Comparison of ENCODE assay signal across 8 cellular contexts in genomic region chr2:86808315-86809161, GRCh38. TPM values are rescaled to one million over a fixed set of nuclear protein-coding genes. Genes with fewer than 3 reads are reported as not detected.
DNase-seq lines count a peak whose midpoint lies in the region; ATAC-seq and TF ChIP-seq lines count a peak whose summit lies in the region.

No MANE protein-coding gene starts in this region.

- H3K4me1 Mint-ChIP-seq in CD14-positive monocyte = peaks cover 26% of the 10 kb centered on the region
- H3K4me1 Mint-ChIP-seq in activated CD8-positive, alpha-beta T cell treated with anti-CD3 and anti-CD28 coated beads for 36 hours (ENCODE audit: low read depth) = peaks cover 45% of the 10 kb centered on the region

- POLR2A ChIA-PET in activated CD8-positive, alpha-beta T cell treated with anti-CD3 and anti-CD28 coated beads for 36 hours (lab: Charles Lee) = interaction anchor here (0.6 to 7.2 kb wide), 14 partner anchors 16 to 105 kb away, joined by 3 to 156 read pairs (median 6); partner anchors contain the start of gene CD8A

- H3K9me3 Mint-ChIP-seq in CD14-positive monocyte = peaks cover 0 to 12% (median 3%) of the 10 kb centered on the region in 7 donors
- peaks cover 1% of the 10 kb centered on the region for H3K9me3 Mint-ChIP-seq in activated CD8-positive, alpha-beta T cell treated with anti-CD3 and anti-CD28 coated beads for 36 hours

- H3K27ac ChIP-seq in HL-60 (replicated peaks) (no peak overlapping the region), lung (ENCODE audit: low read depth in 1 of 2, low read length in 1 of 2) (no peak overlapping the region)

- intact Hi-C loops in CD14-positive monocyte (cut with micrococcal nuclease) = no loop called here
- intact Hi-C loops in activated CD8-positive, alpha-beta T cell treated with anti-CD3 and anti-CD28 coated beads for 36 hours (cut with micrococcal nuclease) = no loop called here

- peak overlapping the region; percentile 79 to 94 for H3K4me3 Mint-ChIP-seq in CD14-positive monocyte
- H3K4me3 Mint-ChIP-seq in activated CD8-positive, alpha-beta T cell treated with anti-CD3 and anti-CD28 coated beads for 36 hours = peak overlapping the region; percentile 87

- peak overlapping the region in 5 of 7 donors; percentile 7 to 63 (median 46) for H3K27ac Mint-ChIP-seq in CD14-positive monocyte
- H3K27ac Mint-ChIP-seq in activated CD8-positive, alpha-beta T cell treated with anti-CD3 and anti-CD28 coated beads for 36 hours = peak overlapping the region; percentile 90

- H3K27me3 ChIP-seq in HL-60 (ENCODE audit: insufficient read depth, poor library complexity, severe bottlenecking) = peaks cover 18% of the 10 kb centered on the region
- H3K27me3 ChIP-seq in lung (ENCODE audit: control insufficient read depth, insufficient read depth) = no peaks in the 10 kb centered on the region

- peaks cover 50 to 77% (median 63%) of the 10 kb centered on the region in 3 donors for H3K27me3 Mint-ChIP-seq in CD14-positive monocyte (ENCODE audit: low read depth in 3 of 3)
- no peaks in the 10 kb centered on the region for H3K27me3 Mint-ChIP-seq in activated CD8-positive, alpha-beta T cell treated with anti-CD3 and anti-CD28 coated beads for 36 hours

- H3K36me3 Mint-ChIP-seq in CD14-positive monocyte = peaks cover 0 to 1% of the 10 kb centered on the region in 2 donors
- H3K36me3 Mint-ChIP-seq in activated CD8-positive, alpha-beta T cell treated with anti-CD3 and anti-CD28 coated beads for 36 hours (ENCODE audit: low read depth) = peaks cover 58% of the 10 kb centered on the region

- peak overlapping the region; percentile 41; the same call in 1 of the 2 replicates for H3K4me3 ChIP-seq in HL-60 (replicated peaks; ENCODE audit: insufficient read depth, low read length)
- H3K4me3 ChIP-seq in lung = no peak overlapping the region

- peak; percentile 86 for ATAC-seq in GM19455 (IDR thresholded peaks at IDR 0.05; ENCODE audit: unreplicated experiment)
- ATAC-seq in activated CD8-positive, alpha-beta T cell treated with anti-CD3 and anti-CD28 coated beads for 36 hours = peak; percentile 72
- ATAC-seq in lung (ENCODE audit: insufficient read depth, low FRiP score) = peak; percentile 94

- DNase-seq in CD14-positive monocyte (ENCODE audit: low spot score) = peak; percentile 84
- DNase-seq in HL-60 (ENCODE audit: low read depth in 1 of 2, low spot score in 1 of 2) = peak; percentile 61 to 92
- peak; percentile 92 for DNase-seq in NCI-H82 (lab: John Stamatoyannopoulos, UW)
- peak; percentile 98 for DNase-seq in activated CD8-positive, alpha-beta T cell treated with anti-CD3 and anti-CD28 coated beads for 36 hours
- DNase-seq in effector CD4-positive, alpha-beta T cell = peak; percentile 79
- DNase-seq in lung (ENCODE audit: low spot score) = peak; percentile 92
- peak; percentile 68 to 91 (median 82) for DNase-seq in stimulated activated CD4-positive, alpha-beta T cell treated with anti-CD3 and anti-CD28 coated beads, TNF-alpha, amount 100 ng/mL, for 1 hour (ENCODE audit: low read depth in 3 of 3, low spot score in 1 of 3)

- CTCF ChIA-PET in activated CD8-positive, alpha-beta T cell treated with anti-CD3 and anti-CD28 coated beads for 36 hours (lab: Charles Lee) = interaction anchor here (0.7 to 3.4 kb wide), 21 partner anchors 10 to 66 kb away, joined by 3 to 37 read pairs (median 5); partner anchors contain the start of gene CD8A

- H3K4me1 ChIP-seq in lung (ENCODE audit: control insufficient read depth in 2 of 2, insufficient read depth in 2 of 2, low read length in 2 of 2) = peaks cover 0 to 10% of the 10 kb centered on the region in 2 donors

- no peaks in the 10 kb centered on the region for H3K36me3 ChIP-seq in lung (ENCODE audit: control insufficient read depth in 2 of 2, insufficient read depth in 2 of 2, low read length in 2 of 2)

- TF ChIP-seq CTCF in CD14-positive monocyte (IDR thresholded peaks at IDR 0.05) (peak; percentile 91), HL-60 (IDR thresholded peaks at IDR 0.05; ENCODE audit: insufficient read depth, low read length) (peak; percentile 81), lung (IDR thresholded peaks at IDR 0.05; ENCODE audit: control extremely low read depth, extremely low read depth) (peak; percentile 94)
- TF ChIP-seq CTCF in activated CD8-positive, alpha-beta T cell treated with anti-CD3 and anti-CD28 coated beads for 36 hours (IDR thresholded peaks at IDR 0.05) = peak; percentile 86

- WGBS in lung, 2 donors = 11% methylated on average over 36 of the region's 36 CpGs

- peaks cover 0 to 4% of the 10 kb centered on the region in 2 donors for H3K9me3 ChIP-seq in lung (ENCODE audit: control insufficient read depth in 2 of 2, insufficient read depth in 1 of 2, low read length in 1 of 2)

RNA-seq across cellular contexts. Expression of gene CD8A, which starts 17.8 kb away (rescaled TPM):
- polyA plus RNA-seq in CD14-positive monocyte (1 to 10 TPM in 1 of 2 donors, under 1 TPM in 1; 0.88 to 1.1 TPM), lung (1 to 10 TPM; 3.1 to 3.7 TPM)
- total RNA-seq in activated CD8-positive, alpha-beta T cell treated with anti-CD3 and anti-CD28 coated beads for 36 hours = 100 to 1,000 TPM; 419 to 432 TPM
- total RNA-seq in lung = 1 to 10 TPM; 1.1 to 2.8 TPM

RNA-seq across cellular contexts. Expression of gene CD8B, which starts 53.1 kb away (rescaled TPM):
- polyA plus RNA-seq in CD14-positive monocyte = 1 to 10 TPM; 1.5 to 1.6 TPM
- total RNA-seq in activated CD8-positive, alpha-beta T cell treated with anti-CD3 and anti-CD28 coated beads for 36 hours = 100 to 1,000 TPM; 319 to 321 TPM
- under 1 TPM; 0.28 to 0.77 TPM for total RNA-seq in lung
- 1 to 10 TPM; 1.5 to 2.1 TPM for polyA plus RNA-seq in lung

Comparison
In these comparisons a context has a peak if more than half of its experiments do, and no peak if none do; other contexts are left out.
1. RNA of gene CD8A, which starts 17.8 kb away (total RNA-seq): 419 to 432 TPM in activated CD8-positive, alpha-beta T cell treated with anti-CD3 and anti-CD28 coated beads for 36 hours; 1.1 to 2.8 TPM in lung; every median in the first group is over 100 times any median in the second.
2. RNA of gene CD8B, which starts 53.1 kb away (total RNA-seq): 319 to 321 TPM in activated CD8-positive, alpha-beta T cell treated with anti-CD3 and anti-CD28 coated beads for 36 hours; 0.28 to 0.77 TPM in lung; every median in the first group is over 100 times any median in the second.
3. Peak in every context shown above with its lines, with median percentiles within 50 percentile points of each other: DNase-seq, CTCF ChIP-seq and ATAC-seq.